Comparison of ENCODE assay signal across 1 cellular context in the genomic region with DNA sequence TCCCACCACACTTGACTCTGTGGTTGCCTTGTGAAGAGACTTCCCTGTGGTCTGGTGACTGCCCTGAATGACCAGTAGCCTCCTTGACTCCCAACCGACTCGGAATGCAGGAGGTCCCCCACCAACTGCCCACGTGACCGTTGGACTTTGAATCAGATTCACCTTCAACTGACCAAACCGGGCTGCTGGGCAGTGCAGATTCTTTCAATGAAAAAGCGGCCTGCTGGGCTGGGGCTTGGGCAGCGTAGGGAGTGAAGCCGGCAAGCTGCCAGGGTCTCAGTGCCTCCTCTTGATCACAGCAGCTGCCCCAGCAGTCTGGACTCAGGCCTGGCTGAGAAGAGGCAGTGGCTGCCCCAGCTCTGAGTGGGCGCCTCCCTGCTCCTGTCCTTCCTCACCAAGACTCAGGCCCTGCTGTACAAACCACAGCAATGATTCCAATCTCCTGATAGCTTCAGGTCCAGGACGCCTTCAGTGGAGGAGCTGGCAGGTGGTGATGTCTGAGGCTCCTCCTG.
A peak's percentile ranks its signal among the peaks of the same experiment; 100 is the strongest.
TF ChIP-seq lines count a peak whose summit lies in the region.

No MANE protein-coding gene starts in this region.

TF ChIP-seq in HepG2, 621 proteins besides CTCF, POLR2A, EP300 and RAD21 (continues in another document):
- 0 out of 2 replicates have a peak, but pooled peaks have one; percentile 13 for TF ChIP-seq MED1 (CRISPR knock-in tag; IDR thresholded peaks at IDR 0.05)
- TF ChIP-seq, protein P1, sequence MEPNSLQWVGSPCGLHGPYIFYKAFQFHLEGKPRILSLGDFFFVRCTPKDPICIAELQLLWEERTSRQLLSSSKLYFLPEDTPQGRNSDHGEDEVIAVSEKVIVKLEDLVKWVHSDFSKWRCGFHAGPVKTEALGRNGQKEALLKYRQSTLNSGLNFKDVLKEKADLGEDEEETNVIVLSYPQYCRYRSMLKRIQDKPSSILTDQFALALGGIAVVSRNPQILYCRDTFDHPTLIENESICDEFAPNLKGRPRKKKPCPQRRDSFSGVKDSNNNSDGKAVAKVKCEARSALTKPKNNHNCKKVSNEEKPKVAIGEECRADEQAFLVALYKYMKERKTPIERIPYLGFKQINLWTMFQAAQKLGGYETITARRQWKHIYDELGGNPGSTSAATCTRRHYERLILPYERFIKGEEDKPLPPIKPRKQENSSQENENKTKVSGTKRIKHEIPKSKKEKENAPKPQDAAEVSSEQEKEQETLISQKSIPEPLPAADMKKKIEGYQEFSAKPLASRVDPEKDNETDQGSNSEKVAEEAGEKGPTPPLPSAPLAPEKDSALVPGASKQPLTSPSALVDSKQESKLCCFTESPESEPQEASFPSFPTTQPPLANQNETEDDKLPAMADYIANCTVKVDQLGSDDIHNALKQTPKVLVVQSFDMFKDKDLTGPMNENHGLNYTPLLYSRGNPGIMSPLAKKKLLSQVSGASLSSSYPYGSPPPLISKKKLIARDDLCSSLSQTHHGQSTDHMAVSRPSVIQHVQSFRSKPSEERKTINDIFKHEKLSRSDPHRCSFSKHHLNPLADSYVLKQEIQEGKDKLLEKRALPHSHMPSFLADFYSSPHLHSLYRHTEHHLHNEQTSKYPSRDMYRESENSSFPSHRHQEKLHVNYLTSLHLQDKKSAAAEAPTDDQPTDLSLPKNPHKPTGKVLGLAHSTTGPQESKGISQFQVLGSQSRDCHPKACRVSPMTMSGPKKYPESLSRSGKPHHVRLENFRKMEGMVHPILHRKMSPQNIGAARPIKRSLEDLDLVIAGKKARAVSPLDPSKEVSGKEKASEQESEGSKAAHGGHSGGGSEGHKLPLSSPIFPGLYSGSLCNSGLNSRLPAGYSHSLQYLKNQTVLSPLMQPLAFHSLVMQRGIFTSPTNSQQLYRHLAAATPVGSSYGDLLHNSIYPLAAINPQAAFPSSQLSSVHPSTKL (CRISPR knock-in tag; IDR thresholded peaks at IDR 0.05), result 0 out of 2 replicates have a peak, but pooled peaks have one; percentile 29
- peak; percentile 44; the same call in 1 of the 2 replicates for TF ChIP-seq RARA (CRISPR knock-in tag; IDR thresholded peaks at IDR 0.05)
- no peak for TF ChIP-seq SOX6 (IDR thresholded peaks at IDR 0.05)
- 0 out of 2 replicates have a peak, but pooled peaks have one; percentile 23 for TF ChIP-seq SOX6 (CRISPR knock-in tag; IDR thresholded peaks at IDR 0.05)
- TF ChIP-seq BHLHE40 (IDR thresholded peaks at IDR 0.05; ENCODE audit: low read length), result peak; percentile 25; the same call in 1 of the 2 replicates
- no peak for TF ChIP-seq JUND (CRISPR knock-in tag; IDR thresholded peaks at IDR 0.05)
- TF ChIP-seq, protein P2, sequence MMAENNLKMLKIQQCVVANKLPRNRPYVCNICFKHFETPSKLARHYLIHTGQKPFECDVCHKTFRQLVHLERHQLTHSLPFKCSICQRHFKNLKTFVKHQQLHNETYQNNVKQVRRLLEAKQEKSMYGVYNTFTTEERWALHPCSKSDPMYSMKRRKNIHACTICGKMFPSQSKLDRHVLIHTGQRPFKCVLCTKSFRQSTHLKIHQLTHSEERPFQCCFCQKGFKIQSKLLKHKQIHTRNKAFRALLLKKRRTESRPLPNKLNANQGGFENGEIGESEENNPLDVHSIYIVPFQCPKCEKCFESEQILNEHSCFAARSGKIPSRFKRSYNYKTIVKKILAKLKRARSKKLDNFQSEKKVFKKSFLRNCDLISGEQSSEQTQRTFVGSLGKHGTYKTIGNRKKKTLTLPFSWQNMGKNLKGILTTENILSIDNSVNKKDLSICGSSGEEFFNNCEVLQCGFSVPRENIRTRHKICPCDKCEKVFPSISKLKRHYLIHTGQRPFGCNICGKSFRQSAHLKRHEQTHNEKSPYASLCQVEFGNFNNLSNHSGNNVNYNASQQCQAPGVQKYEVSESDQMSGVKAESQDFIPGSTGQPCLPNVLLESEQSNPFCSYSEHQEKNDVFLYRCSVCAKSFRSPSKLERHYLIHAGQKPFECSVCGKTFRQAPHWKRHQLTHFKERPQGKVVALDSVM (CRISPR knock-in tag; IDR thresholded peaks at IDR 0.05), result 0 out of 2 replicates have a peak, but pooled peaks have one; percentile 18
- TF ChIP-seq, protein P3, sequence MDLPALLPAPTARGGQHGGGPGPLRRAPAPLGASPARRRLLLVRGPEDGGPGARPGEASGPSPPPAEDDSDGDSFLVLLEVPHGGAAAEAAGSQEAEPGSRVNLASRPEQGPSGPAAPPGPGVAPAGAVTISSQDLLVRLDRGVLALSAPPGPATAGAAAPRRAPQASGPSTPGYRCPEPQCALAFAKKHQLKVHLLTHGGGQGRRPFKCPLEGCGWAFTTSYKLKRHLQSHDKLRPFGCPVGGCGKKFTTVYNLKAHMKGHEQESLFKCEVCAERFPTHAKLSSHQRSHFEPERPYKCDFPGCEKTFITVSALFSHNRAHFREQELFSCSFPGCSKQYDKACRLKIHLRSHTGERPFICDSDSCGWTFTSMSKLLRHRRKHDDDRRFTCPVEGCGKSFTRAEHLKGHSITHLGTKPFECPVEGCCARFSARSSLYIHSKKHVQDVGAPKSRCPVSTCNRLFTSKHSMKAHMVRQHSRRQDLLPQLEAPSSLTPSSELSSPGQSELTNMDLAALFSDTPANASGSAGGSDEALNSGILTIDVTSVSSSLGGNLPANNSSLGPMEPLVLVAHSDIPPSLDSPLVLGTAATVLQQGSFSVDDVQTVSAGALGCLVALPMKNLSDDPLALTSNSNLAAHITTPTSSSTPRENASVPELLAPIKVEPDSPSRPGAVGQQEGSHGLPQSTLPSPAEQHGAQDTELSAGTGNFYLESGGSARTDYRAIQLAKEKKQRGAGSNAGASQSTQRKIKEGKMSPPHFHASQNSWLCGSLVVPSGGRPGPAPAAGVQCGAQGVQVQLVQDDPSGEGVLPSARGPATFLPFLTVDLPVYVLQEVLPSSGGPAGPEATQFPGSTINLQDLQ (CRISPR knock-in tag; IDR thresholded peaks at IDR 0.05), result no peak
- no peak for TF ChIP-seq ARID2 (CRISPR knock-in tag; IDR thresholded peaks at IDR 0.05; ENCODE audit: borderline replicate concordance)
- TF ChIP-seq, protein P4, sequence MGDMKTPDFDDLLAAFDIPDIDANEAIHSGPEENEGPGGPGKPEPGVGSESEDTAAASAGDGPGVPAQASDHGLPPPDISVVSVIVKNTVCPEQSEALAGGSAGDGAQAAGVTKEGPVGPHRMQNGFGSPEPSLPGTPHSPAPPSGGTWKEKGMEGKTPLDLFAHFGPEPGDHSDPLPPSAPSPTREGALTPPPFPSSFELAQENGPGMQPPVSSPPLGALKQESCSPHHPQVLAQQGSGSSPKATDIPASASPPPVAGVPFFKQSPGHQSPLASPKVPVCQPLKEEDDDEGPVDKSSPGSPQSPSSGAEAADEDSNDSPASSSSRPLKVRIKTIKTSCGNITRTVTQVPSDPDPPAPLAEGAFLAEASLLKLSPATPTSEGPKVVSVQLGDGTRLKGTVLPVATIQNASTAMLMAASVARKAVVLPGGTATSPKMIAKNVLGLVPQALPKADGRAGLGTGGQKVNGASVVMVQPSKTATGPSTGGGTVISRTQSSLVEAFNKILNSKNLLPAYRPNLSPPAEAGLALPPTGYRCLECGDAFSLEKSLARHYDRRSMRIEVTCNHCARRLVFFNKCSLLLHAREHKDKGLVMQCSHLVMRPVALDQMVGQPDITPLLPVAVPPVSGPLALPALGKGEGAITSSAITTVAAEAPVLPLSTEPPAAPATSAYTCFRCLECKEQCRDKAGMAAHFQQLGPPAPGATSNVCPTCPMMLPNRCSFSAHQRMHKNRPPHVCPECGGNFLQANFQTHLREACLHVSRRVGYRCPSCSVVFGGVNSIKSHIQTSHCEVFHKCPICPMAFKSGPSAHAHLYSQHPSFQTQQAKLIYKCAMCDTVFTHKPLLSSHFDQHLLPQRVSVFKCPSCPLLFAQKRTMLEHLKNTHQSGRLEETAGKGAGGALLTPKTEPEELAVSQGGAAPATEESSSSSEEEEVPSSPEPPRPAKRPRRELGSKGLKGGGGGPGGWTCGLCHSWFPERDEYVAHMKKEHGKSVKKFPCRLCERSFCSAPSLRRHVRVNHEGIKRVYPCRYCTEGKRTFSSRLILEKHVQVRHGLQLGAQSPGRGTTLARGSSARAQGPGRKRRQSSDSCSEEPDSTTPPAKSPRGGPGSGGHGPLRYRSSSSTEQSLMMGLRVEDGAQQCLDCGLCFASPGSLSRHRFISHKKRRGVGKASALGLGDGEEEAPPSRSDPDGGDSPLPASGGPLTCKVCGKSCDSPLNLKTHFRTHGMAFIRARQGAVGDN (CRISPR knock-in tag; IDR thresholded peaks at IDR 0.05), result peak; percentile 35; the same call in 1 of the 2 replicates
- no peak for TF ChIP-seq SRSF1 (optimal IDR thresholded peaks at IDR 0.05; ENCODE audit: low read depth, low read length)
- TF ChIP-seq ZNF264 (CRISPR knock-in tag; IDR thresholded peaks at IDR 0.05), result no peak
- TF ChIP-seq, protein P5, sequence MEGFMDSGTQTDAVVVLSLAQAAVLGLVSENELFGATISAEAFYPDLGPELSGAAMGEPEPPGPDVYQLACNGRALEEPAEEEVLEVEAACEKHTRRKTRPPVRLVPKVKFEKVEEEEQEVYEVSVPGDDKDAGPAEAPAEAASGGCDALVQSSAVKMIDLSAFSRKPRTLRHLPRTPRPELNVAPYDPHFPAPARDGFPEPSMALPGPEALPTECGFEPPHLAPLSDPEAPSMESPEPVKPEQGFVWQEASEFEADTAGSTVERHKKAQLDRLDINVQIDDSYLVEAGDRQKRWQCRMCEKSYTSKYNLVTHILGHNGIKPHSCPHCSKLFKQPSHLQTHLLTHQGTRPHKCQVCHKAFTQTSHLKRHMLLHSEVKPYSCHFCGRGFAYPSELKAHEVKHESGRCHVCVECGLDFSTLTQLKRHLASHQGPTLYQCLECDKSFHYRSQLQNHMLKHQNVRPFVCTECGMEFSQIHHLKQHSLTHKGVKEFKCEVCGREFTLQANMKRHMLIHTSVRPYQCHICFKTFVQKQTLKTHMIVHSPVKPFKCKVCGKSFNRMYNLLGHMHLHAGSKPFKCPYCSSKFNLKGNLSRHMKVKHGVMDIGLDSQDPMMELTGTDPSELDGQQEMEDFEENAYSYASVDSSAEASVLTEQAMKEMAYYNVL (CRISPR knock-in tag; IDR thresholded peaks at IDR 0.05; ENCODE audit: borderline replicate concordance), result no peak
- no peak for TF ChIP-seq HDAC1 (CRISPR knock-in tag; IDR thresholded peaks at IDR 0.05)
- TF ChIP-seq RAD51 (IDR thresholded peaks at IDR 0.05; ENCODE audit: borderline replicate concordance), result peak; percentile 57; the same call in 1 of the 2 replicates
- 0 out of 2 replicates have a peak, but pooled peaks have one; percentile 55 for TF ChIP-seq ZNF274 (CRISPR knock-in tag; IDR thresholded peaks at IDR 0.05)
- TF ChIP-seq, protein P6, sequence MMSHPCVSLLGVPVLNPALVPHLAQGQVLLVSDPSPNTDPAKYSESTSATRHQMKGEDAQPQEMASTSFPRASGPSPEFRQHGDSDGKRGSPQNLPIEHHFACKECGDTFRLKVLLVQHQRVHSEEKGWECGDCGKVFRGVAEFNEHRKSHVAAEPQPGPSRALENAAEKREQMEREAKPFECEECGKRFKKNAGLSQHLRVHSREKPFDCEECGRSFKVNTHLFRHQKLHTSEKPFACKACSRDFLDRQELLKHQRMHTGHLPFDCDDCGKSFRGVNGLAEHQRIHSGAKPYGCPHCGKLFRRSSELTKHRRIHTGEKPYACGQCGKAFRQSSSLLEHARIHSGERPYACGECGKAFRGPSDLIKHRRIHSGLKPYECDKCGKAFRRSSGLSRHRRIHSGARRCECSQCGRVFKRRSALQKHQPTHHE (CRISPR knock-in tag; IDR thresholded peaks at IDR 0.05; ENCODE audit: borderline replicate concordance), result no peak
- no peak for TF ChIP-seq CAMTA2 (CRISPR knock-in tag; IDR thresholded peaks at IDR 0.05; ENCODE audit: borderline replicate concordance)
- peak; percentile 56; the same call in 1 of the 2 replicates for TF ChIP-seq ARNTL (CRISPR knock-in tag; IDR thresholded peaks at IDR 0.05)
- peak; percentile 43; the same call in 1 of the 2 replicates for TF ChIP-seq ZMYM4 (CRISPR knock-in tag; IDR thresholded peaks at IDR 0.05)
- 0 out of 2 replicates have a peak, but pooled peaks have one; percentile 21 for TF ChIP-seq GATAD2A (CRISPR knock-in tag; IDR thresholded peaks at IDR 0.05)
- TF ChIP-seq SALL1 (CRISPR knock-in tag; IDR thresholded peaks at IDR 0.05), result peak; percentile 46
- no peak for TF ChIP-seq BRD4 (CRISPR knock-in tag; IDR thresholded peaks at IDR 0.05)
- TF ChIP-seq, protein P7, sequence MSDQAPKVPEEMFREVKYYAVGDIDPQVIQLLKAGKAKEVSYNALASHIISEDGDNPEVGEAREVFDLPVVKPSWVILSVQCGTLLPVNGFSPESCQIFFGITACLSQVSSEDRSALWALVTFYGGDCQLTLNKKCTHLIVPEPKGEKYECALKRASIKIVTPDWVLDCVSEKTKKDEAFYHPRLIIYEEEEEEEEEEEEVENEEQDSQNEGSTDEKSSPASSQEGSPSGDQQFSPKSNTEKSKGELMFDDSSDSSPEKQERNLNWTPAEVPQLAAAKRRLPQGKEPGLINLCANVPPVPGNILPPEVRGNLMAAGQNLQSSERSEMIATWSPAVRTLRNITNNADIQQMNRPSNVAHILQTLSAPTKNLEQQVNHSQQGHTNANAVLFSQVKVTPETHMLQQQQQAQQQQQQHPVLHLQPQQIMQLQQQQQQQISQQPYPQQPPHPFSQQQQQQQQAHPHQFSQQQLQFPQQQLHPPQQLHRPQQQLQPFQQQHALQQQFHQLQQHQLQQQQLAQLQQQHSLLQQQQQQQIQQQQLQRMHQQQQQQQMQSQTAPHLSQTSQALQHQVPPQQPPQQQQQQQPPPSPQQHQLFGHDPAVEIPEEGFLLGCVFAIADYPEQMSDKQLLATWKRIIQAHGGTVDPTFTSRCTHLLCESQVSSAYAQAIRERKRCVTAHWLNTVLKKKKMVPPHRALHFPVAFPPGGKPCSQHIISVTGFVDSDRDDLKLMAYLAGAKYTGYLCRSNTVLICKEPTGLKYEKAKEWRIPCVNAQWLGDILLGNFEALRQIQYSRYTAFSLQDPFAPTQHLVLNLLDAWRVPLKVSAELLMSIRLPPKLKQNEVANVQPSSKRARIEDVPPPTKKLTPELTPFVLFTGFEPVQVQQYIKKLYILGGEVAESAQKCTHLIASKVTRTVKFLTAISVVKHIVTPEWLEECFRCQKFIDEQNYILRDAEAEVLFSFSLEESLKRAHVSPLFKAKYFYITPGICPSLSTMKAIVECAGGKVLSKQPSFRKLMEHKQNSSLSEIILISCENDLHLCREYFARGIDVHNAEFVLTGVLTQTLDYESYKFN (CRISPR knock-in tag; conservative IDR thresholded peaks at IDR 0.05), result peak; percentile 35; the same call in 1 of the 2 replicates
- no peak for TF ChIP-seq ZC3H4 (CRISPR knock-in tag; IDR thresholded peaks at IDR 0.05; ENCODE audit: borderline replicate concordance)
- TF ChIP-seq, protein P8, sequence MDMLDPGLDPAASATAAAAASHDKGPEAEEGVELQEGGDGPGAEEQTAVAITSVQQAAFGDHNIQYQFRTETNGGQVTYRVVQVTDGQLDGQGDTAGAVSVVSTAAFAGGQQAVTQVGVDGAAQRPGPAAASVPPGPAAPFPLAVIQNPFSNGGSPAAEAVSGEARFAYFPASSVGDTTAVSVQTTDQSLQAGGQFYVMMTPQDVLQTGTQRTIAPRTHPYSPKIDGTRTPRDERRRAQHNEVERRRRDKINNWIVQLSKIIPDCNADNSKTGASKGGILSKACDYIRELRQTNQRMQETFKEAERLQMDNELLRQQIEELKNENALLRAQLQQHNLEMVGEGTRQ (IDR thresholded peaks at IDR 0.05; ENCODE audit: low read depth, low read length), result peak; percentile 77
- TF ChIP-seq, protein P8 (CRISPR knock-in tag; IDR thresholded peaks at IDR 0.05; ENCODE audit: borderline replicate concordance), result peak; percentile 87; the same call in 1 of the 2 replicates
- TF ChIP-seq ESRRA (CRISPR knock-in tag; IDR thresholded peaks at IDR 0.05; ENCODE audit: low read depth), result peak; percentile 71
- no peak for TF ChIP-seq TAF15 (IDR thresholded peaks at IDR 0.05; ENCODE audit: low read depth, low read length, poor library complexity, severe bottlenecking)
